In genomic region chr16:55944377-55944802, GRCh38 we compare ENCODE assay signal across 9 cellular contexts.
DNase-seq lines count a peak whose midpoint lies in the region; ATAC-seq and TF ChIP-seq lines count a peak whose summit lies in the region.
"Had no signal": no experiment of that assay in that cellular context is flagged by ENCODE, and none has a peak within 500 bp of the region (broad histone marks: within the 10 kb centered on the region; RNA-seq: fewer than 3 reads in every experiment).

No MANE protein-coding gene starts in this region.

- peak; percentile 35 for DNase-seq in T-helper 9 cell
- peak; percentile 37 for DNase-seq in brain microvascular endothelial cell
- peak; percentile 29 for DNase-seq in iPS DF 6.9 (ENCODE audit: low read depth, low spot score)
- DNase-seq in smooth muscle cell (lab: John Stamatoyannopoulos, UW; ENCODE audit: unreplicated experiment), result peak; percentile 48

- H3K9me2 ChIP-seq in Loucy (replicated peaks; ENCODE audit: low read depth, low read length), result no peaks in the 10 kb centered on the region

- H3K4me2 ChIP-seq in Loucy (ENCODE audit: low read depth, low read length, poor library complexity, severe bottlenecking) (no peak overlapping the region), smooth muscle cell (no peak overlapping the region)

- H3F3A ChIP-seq in Loucy (ENCODE audit: low read depth) (no peaks in the 10 kb centered on the region), smooth muscle cell (ENCODE audit: low read depth) (no peaks in the 10 kb centered on the region)

- no peaks in the 10 kb centered on the region for H4K20me1 ChIP-seq in Loucy (ENCODE audit: insufficient read depth, low read length, poor library complexity, severe bottlenecking)
- no peaks in the 10 kb centered on the region for H4K20me1 ChIP-seq in smooth muscle cell (ENCODE audit: low read depth)

- ATAC-seq in GM19023 (IDR thresholded peaks at IDR 0.05; ENCODE audit: unreplicated experiment), result no peak
- ATAC-seq in HG03039 (IDR thresholded peaks at IDR 0.05; ENCODE audit: unreplicated experiment), result no peak

- H3K9me3 ChIP-seq in Loucy (ENCODE audit: insufficient read depth, low read depth, low read length), result no peaks in the 10 kb centered on the region
- no peaks in the 10 kb centered on the region for H3K9me3 ChIP-seq in iPS DF 6.9 (ENCODE audit: control insufficient read depth, insufficient read depth, low read length)
- H3K9me3 ChIP-seq in smooth muscle cell (replicated peaks; ENCODE audit: low read depth), result no peaks in the 10 kb centered on the region

- H3K79me2 ChIP-seq in Loucy (ENCODE audit: insufficient read depth, low read length) (no peaks in the 10 kb centered on the region), smooth muscle cell (ENCODE audit: low read depth) (no peaks in the 10 kb centered on the region)

- H3K9ac ChIP-seq in Loucy (ENCODE audit: low read depth, low read length, poor library complexity, severe bottlenecking) (no peak overlapping the region), smooth muscle cell (ENCODE audit: low read depth) (no peak overlapping the region)

- H3K27me3 ChIP-seq in Loucy (ENCODE audit: insufficient read depth, low read length, poor library complexity, severe bottlenecking), result no peaks in the 10 kb centered on the region
- no peaks in the 10 kb centered on the region for H3K27me3 ChIP-seq in brain microvascular endothelial cell (replicated peaks)
- H3K27me3 ChIP-seq in iPS DF 6.9 (ENCODE audit: control insufficient read depth, insufficient read depth, low read length), result no peaks in the 10 kb centered on the region
- peaks cover 20% of the 10 kb centered on the region for H3K27me3 ChIP-seq in smooth muscle cell (ENCODE audit: low read depth)

- in situ Hi-C loops in brain microvascular endothelial cell (cut with HindIII; ENCODE audit: low pct_ligation_motif_present, low sequenced_read_pairs), result loop anchor here (25.0 kb wide), 1 partner anchor 368 kb away; no protein-coding TSS in a partner anchor

- WGBS in iPS DF 6.9 (ENCODE audit: insufficient coverage, insufficient read length), result no CpG with 5 or more reads among the region's 8 CpGs
- 38% methylated on average over 8 of the region's 8 CpGs for WGBS in smooth muscle cell (ENCODE audit: low lambda C conversion rate)

- H2AFZ ChIP-seq in Loucy (ENCODE audit: low read length), result no peak overlapping the region
- H2AFZ ChIP-seq in smooth muscle cell (ENCODE audit: low read depth), result no peak overlapping the region

- H3K4me1 ChIP-seq in Loucy (ENCODE audit: insufficient read depth, low read length, poor library complexity, severe bottlenecking) (no peaks in the 10 kb centered on the region), iPS DF 6.9 (ENCODE audit: control insufficient read depth, insufficient read depth, low read length) (no peaks in the 10 kb centered on the region), smooth muscle cell (ENCODE audit: low read depth) (no peaks in the 10 kb centered on the region)

- H3K36me3 ChIP-seq in Loucy (ENCODE audit: insufficient read depth, low read length) (no peaks in the 10 kb centered on the region), brain microvascular endothelial cell (replicated peaks) (no peaks in the 10 kb centered on the region), iPS DF 6.9 (ENCODE audit: control insufficient read depth, insufficient read depth, low read length) (no peaks in the 10 kb centered on the region), smooth muscle cell (ENCODE audit: low read depth) (no peaks in the 10 kb centered on the region)

- H3K4me3 ChIP-seq in Loucy (ENCODE audit: low read length, poor library complexity, severe bottlenecking), result no peak overlapping the region
- H3K4me3 ChIP-seq in brain microvascular endothelial cell (ENCODE audit: low read depth, low read length), result no peak overlapping the region
- H3K4me3 ChIP-seq in iPS DF 6.9 (ENCODE audit: low read length), result no peak overlapping the region
- no peak overlapping the region for H3K4me3 ChIP-seq in smooth muscle cell

- H3K27ac ChIP-seq in brain microvascular endothelial cell (no peak overlapping the region), iPS DF 6.9 (ENCODE audit: low read length) (no peak overlapping the region), smooth muscle cell (ENCODE audit: low read depth) (no peak overlapping the region)
- H3K27ac ChIP-seq: epithelial cell of prostate had no signal

- TF ChIP-seq CTCF in GM12872 (IDR thresholded peaks at IDR 0.05; ENCODE audit: insufficient read depth, low read depth, low read length) (peak; percentile 94), Loucy (conservative IDR thresholded peaks at IDR 0.05; ENCODE audit: low read length) (peak; percentile 98), brain microvascular endothelial cell (IDR thresholded peaks at IDR 0.05; ENCODE audit: low read depth, low read length, missing control alignments) (peak; percentile 98), smooth muscle cell (IDR thresholded peaks at IDR 0.05; ENCODE audit: borderline replicate concordance, insufficient read depth, poor library complexity, severe bottlenecking) (peak; percentile 94)
